Comparison of ENCODE assay signal across 24 cellular contexts in the genomic region with DNA sequence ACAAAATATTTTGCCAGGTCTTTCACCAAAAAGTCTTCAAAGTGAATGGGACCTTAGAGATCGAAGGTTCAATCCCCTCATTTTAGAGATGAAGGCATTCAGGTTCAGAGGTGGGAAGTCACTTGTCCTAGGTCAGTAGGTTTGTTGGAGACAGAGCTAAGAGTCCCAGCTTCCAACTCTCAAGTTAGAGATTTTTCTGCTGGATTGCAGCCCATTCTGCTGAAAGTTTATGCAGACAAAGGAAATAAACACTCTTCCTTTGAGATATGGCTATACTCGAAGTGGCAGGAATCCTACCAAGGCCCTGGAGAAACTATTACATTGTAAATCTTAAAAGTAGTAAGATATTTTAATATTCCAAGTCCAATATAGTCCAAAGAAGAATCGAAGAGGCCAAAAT.
DNase-seq lines count a peak whose midpoint lies in the region; ATAC-seq and TF ChIP-seq lines count a peak whose summit lies in the region.
"Had no signal": no experiment of that assay in that cellular context is flagged by ENCODE, and none has a peak within 500 bp of the region (broad histone marks: within the 10 kb centered on the region; RNA-seq: fewer than 3 reads in every experiment).

No MANE protein-coding gene starts in this region.

- peaks cover 35% of the 10 kb centered on the region for H3K4me1 Mint-ChIP-seq in mesothelial cell of epicardium

- no peak overlapping the region for H2AFZ ChIP-seq in hepatocyte
- H2AFZ ChIP-seq: GM23248, PC-9 had no signal

- H3K36me3 ChIP-seq in hepatocyte (replicated peaks; ENCODE audit: insufficient read depth, low read depth): no peaks in the 10 kb centered on the region
- H3K36me3 ChIP-seq: BLaER1 treated with 17β-estradiol and CSF1 and Interleukin-3, amounts not matched to agents 10 nM and 100 nM; MG63; SJCRH30 had no signal

- no peaks in the 10 kb centered on the region for H3K27me3 Mint-ChIP-seq in mesothelial cell of epicardium (ENCODE audit: low read depth)

- no peak overlapping the region for H3K4me2 ChIP-seq in hepatocyte
- H3K4me2 ChIP-seq: A549; BLaER1 treated with 17β-estradiol and CSF1 and Interleukin-3, amounts not matched to agents 10 nM and 100 nM; PC-9 had no signal

- H4K20me1 ChIP-seq in hepatocyte (ENCODE audit: insufficient read depth, poor library complexity, severe bottlenecking): no peaks in the 10 kb centered on the region
- H4K20me1 ChIP-seq: BLaER1 treated with 17β-estradiol and CSF1 and Interleukin-3, amounts not matched to agents 10 nM and 100 nM had no signal

- no peak overlapping the region for H3K4me3 Mint-ChIP-seq in mesothelial cell of epicardium
- H3K4me3 Mint-ChIP-seq: CD4-positive, alpha-beta T cell had no signal

- H3K36me3 Mint-ChIP-seq in mesothelial cell of epicardium: no peaks in the 10 kb centered on the region

- no peak overlapping the region for H3K4me3 ChIP-seq in hepatocyte
- H3K4me3 ChIP-seq: A549; BLaER1 treated with 17β-estradiol and CSF1 and Interleukin-3, amounts not matched to agents 10 nM and 100 nM; GM23248; MG63; PC-9; SJCRH30 had no signal

- no peaks in the 10 kb centered on the region for H3K9me2 ChIP-seq in hepatocyte (replicated peaks; ENCODE audit: insufficient read depth)

- TF ChIP-seq CTCF in hepatocyte (IDR thresholded peaks at IDR 0.05; ENCODE audit: poor library complexity) (no peak), mesothelial cell of epicardium (IDR thresholded peaks at IDR 0.05; ENCODE audit: unreplicated experiment) (no peak)

- H3K27ac ChIP-seq in hepatocyte: peak overlapping the region; percentile 70
- H3K27ac ChIP-seq: A549; BLaER1 treated with 17β-estradiol and CSF1 and Interleukin-3, amounts not matched to agents 10 nM and 100 nM; GM23248; PC-9; SJCRH30 had no signal

- peaks cover 11% of the 10 kb centered on the region for H3K4me1 ChIP-seq in hepatocyte (ENCODE audit: insufficient read depth)
- H3K4me1 ChIP-seq: A549; BLaER1 treated with 17β-estradiol and CSF1 and Interleukin-3, amounts not matched to agents 10 nM and 100 nM; SJCRH30 had no signal

- DNase-seq in cerebellar cortex (ENCODE audit: low spot score) (peak; percentile 51), hepatocyte (ENCODE audit: low spot score) (no peak), mesothelial cell of epicardium (ENCODE audit: low spot score in 2 of 2, unreplicated experiment in 2 of 2) (no peak), GF-D8 (lab: John Stamatoyannopoulos, UW) (no peak), occipital lobe (lab: John Stamatoyannopoulos, UW) (no peak)
- DNase-seq in stimulated activated CD8-positive, alpha-beta memory T cell treated with anti-CD3 and anti-CD28 coated beads, Interleukin-4, amount 100 ng/mL, for 48 hours: no peak
- DNase-seq: AML-193; CD4-positive, alpha-beta T cell; GM23248; H7; KBM-7; MG63; NCI-H1105 treated with DMSO at 0.1 percent for 48 hours; NCI-H146; NCI-H1930; NCI-H2107; NCI-H446 treated with DMSO at 0.1 percent for 48 hours; NCI-H526 treated with DMSO at 0.1 percent for 48 hours; PC-9; SJCRH30 had no signal

- H3K9me3 Mint-ChIP-seq in mesothelial cell of epicardium: peaks cover 4% of the 10 kb centered on the region
- H3K9me3 Mint-ChIP-seq: CD4-positive, alpha-beta T cell had no signal

- H3K9me3 ChIP-seq in hepatocyte (ENCODE audit: low read depth): no peaks in the 10 kb centered on the region
- H3K9me3 ChIP-seq: A549; BLaER1 treated with 17β-estradiol and CSF1 and Interleukin-3, amounts not matched to agents 10 nM and 100 nM; MG63; SJCRH30 had no signal

- 62% methylated on average over 3 of the region's 3 CpGs for WGBS in hepatocyte (ENCODE audit: low lambda C conversion rate, missing lambda C conversion rate)

- no peaks in the 10 kb centered on the region for H3K27me3 ChIP-seq in hepatocyte
- H3K27me3 ChIP-seq: BLaER1 treated with 17β-estradiol and CSF1 and Interleukin-3, amounts not matched to agents 10 nM and 100 nM; MG63; SJCRH30 had no signal

- H3K27ac Mint-ChIP-seq in mesothelial cell of epicardium: peak overlapping the region; percentile 91
- H3K27ac Mint-ChIP-seq: CD4-positive, alpha-beta T cell had no signal

- no peak for ATAC-seq in HG02759 (IDR thresholded peaks at IDR 0.05; ENCODE audit: unreplicated experiment)
- ATAC-seq: A549, Right ventricle myocardium inferior had no signal

- no peaks in the 10 kb centered on the region for H3K79me2 ChIP-seq in hepatocyte
